ENCODE assay signal across 8 cellular contexts in genomic region chr1:178055779-178056471, GRCh38. TPM values are rescaled to one million over a fixed set of nuclear protein-coding genes. Genes with fewer than 3 reads are reported as not detected.
DNase-seq lines count a peak whose midpoint lies in the region; ATAC-seq and TF ChIP-seq lines count a peak whose summit lies in the region.

No MANE protein-coding gene starts in this region.

- DNase-seq in NCI-H82 treated with DMSO at 0.1 percent for 48 hours (lab: John Stamatoyannopoulos, UW; ENCODE audit: unreplicated experiment) (peak; percentile 14), epithelial cell of esophagus (ENCODE audit: low read depth) (peak; percentile 75), psoas muscle (no peak), GOT3 (lab: John Stamatoyannopoulos, UW) (no peak), COLO829 (ENCODE audit: low spot score) (no peak)
- no peak for DNase-seq in activated effector memory CD4-positive, alpha-beta T cell treated with Interleukin-2 at 50 U/mL for 16 hours

- TF ChIP-seq CTCF in epithelial cell of esophagus (IDR thresholded peaks at IDR 0.05; ENCODE audit: insufficient read depth, low read depth, low read length, missing control alignments) (peak; percentile 25), psoas muscle (IDR thresholded peaks at IDR 0.05) (peak; percentile 16)

- H3K27me3 ChIP-seq in psoas muscle (ENCODE audit: insufficient read depth in 3 of 3, low read length in 2 of 3) = no peaks in the 10 kb centered on the region

- H3K4me1 ChIP-seq in psoas muscle = peaks cover 10% of the 10 kb centered on the region

- 64 to 71% (median 68%) methylated on average over 8 of the region's 8 CpGs for WGBS in psoas muscle, 3 donors

- H3K27ac ChIP-seq in psoas muscle = peak overlapping the region; percentile 31

- intact Hi-C loops in psoas muscle (cut with DNase I) = loop anchor here in 1 of 2 donors (10.0 kb wide), 1 partner anchor 129 kb away; no protein-coding TSS in a partner anchor

- H3K4me3 ChIP-seq in epithelial cell of esophagus (ENCODE audit: low read length) (no peak overlapping the region), psoas muscle (no peak overlapping the region)

- no peaks in the 10 kb centered on the region for H3K36me3 ChIP-seq in psoas muscle (ENCODE audit: insufficient read depth in 1 of 2, low read depth in 1 of 2)

- ATAC-seq in GM18858 (IDR thresholded peaks at IDR 0.05; ENCODE audit: unreplicated experiment) (peak; percentile 88), HG02870 (IDR thresholded peaks at IDR 0.05; ENCODE audit: unreplicated experiment) (peak; percentile 97), psoas muscle (peak; percentile 58 to 78 (median 67))

- no peaks in the 10 kb centered on the region for H3K9me3 ChIP-seq in psoas muscle

RNA-seq across cellular contexts. Expression of gene RASAL2, which starts 38.0 kb away (rescaled TPM):
- 10 to 100 TPM in 3 of 4 donors, 1 to 10 TPM in 1; 5.5 to 42.1 (median 12.1) TPM for total RNA-seq in psoas muscle
- polyA plus RNA-seq in psoas muscle = 1 to 10 TPM; 1.9 to 4.6 (median 2.8) TPM

Comparison
In these comparisons a context has a peak if more than half of its experiments do, and no peak if none do; other contexts are left out.
1. DNase-seq: peak in NCI-H82 treated with DMSO at 0.1 percent for 48 hours (single experiment) and epithelial cell of esophagus (single experiment); none in psoas muscle (0 of 2), GOT3 (single experiment), activated effector memory CD4-positive, alpha-beta T cell treated with Interleukin-2 at 50 U/mL for 16 hours (single experiment) and COLO829 (single experiment).
2. Peak in every context shown above with its lines, with median percentiles within 50 percentile points of each other: ATAC-seq.